9 cellular contexts compared by ENCODE assay signal in genomic region chr2:2646312-2647051, GRCh38.
DNase-seq lines count a peak whose midpoint lies in the region; ATAC-seq and TF ChIP-seq lines count a peak whose summit lies in the region.
"Had no signal": no experiment of that assay in that cellular context is flagged by ENCODE, and none has a peak within 500 bp of the region (broad histone marks: within the 10 kb centered on the region; RNA-seq: fewer than 3 reads in every experiment).

No MANE protein-coding gene starts in this region.

- peaks cover 6% of the 10 kb centered on the region for H3K4me1 ChIP-seq in neural progenitor cell

- ATAC-seq in GM18517 (IDR thresholded peaks at IDR 0.05; ENCODE audit: unreplicated experiment) (peak; percentile 55), HG03460 (IDR thresholded peaks at IDR 0.05; ENCODE audit: unreplicated experiment) (peak; percentile 62)

- H3K9me3 Mint-ChIP-seq in neural progenitor cell, result peaks cover 11% of the 10 kb centered on the region
- H3K9me3 Mint-ChIP-seq: activated B cell treated with CpG ODN at 0.5 μM for 24 hours had no signal

- in situ Hi-C loops in GM13976 (cut with MboI; ENCODE audit: low sequenced_read_pairs, unreplicated experiment), result no loop called here

- peaks cover 37% of the 10 kb centered on the region for H3K4me1 Mint-ChIP-seq in neural progenitor cell
- H3K4me1 Mint-ChIP-seq: activated B cell treated with CpG ODN at 0.5 μM for 24 hours had no signal

- H4K20me1 ChIP-seq in neural progenitor cell (ENCODE audit: low read depth), result no peaks in the 10 kb centered on the region

- TF ChIP-seq CTCF in neural progenitor cell (IDR thresholded peaks at IDR 0.05), result no peak
- TF ChIP-seq CTCF in GM13976 (IDR thresholded peaks at IDR 0.05; ENCODE audit: borderline replicate concordance, control extremely low read depth, extremely low read depth, insufficient read depth, missing control alignments), result no peak
- TF ChIP-seq CTCF in coronary artery (IDR thresholded peaks at IDR 0.05), result no peak

- H3K9me3 ChIP-seq in neural progenitor cell (ENCODE audit: low read depth), result no peaks in the 10 kb centered on the region

- no peaks in the 10 kb centered on the region for H3K79me2 ChIP-seq in neural progenitor cell (ENCODE audit: low read depth)

- H3K27me3 Mint-ChIP-seq in neural progenitor cell (ENCODE audit: insufficient read depth, low read depth), result peaks cover 16% of the 10 kb centered on the region
- H3K27me3 Mint-ChIP-seq: activated B cell treated with CpG ODN at 0.5 μM for 24 hours had no signal

- H3K27me3 ChIP-seq in neural progenitor cell, result no peaks in the 10 kb centered on the region

- no peaks in the 10 kb centered on the region for H3F3A ChIP-seq in neural progenitor cell (ENCODE audit: low read depth)

- H3K27ac Mint-ChIP-seq in neural progenitor cell, result peak overlapping the region; percentile 48
- H3K27ac Mint-ChIP-seq: activated B cell treated with CpG ODN at 0.5 μM for 24 hours had no signal

- no peak overlapping the region for H3K4me3 ChIP-seq in neural progenitor cell
- H3K4me3 ChIP-seq in coronary artery, result no peak overlapping the region

- H3K4me2 ChIP-seq in neural progenitor cell, result peak overlapping the region; percentile 34

- no peak overlapping the region for H2AFZ ChIP-seq in neural progenitor cell (replicated peaks)

- H3K27ac ChIP-seq in neural progenitor cell (no peak overlapping the region), coronary artery (no peak overlapping the region)

- no peak overlapping the region for H3K9ac ChIP-seq in neural progenitor cell

- no peaks in the 10 kb centered on the region for H3K36me3 Mint-ChIP-seq in neural progenitor cell

- H3K4me3 Mint-ChIP-seq in neural progenitor cell, result peak overlapping the region; percentile 9
- H3K4me3 Mint-ChIP-seq: activated B cell treated with CpG ODN at 0.5 μM for 24 hours had no signal

- peak; percentile 29 for DNase-seq in activated T-cell treated with anti-CD3 and anti-CD28 coated beads for 4 hours
- DNase-seq in neural progenitor cell (ENCODE audit: low spot score), result peak; percentile 41
- no peak for DNase-seq in GM13976 (ENCODE audit: low spot score)
- DNase-seq in NOMO-1 treated with dmso at 0.1 percent for 144 hours (lab: John Stamatoyannopoulos, UW; ENCODE audit: unreplicated experiment), result no peak
- no peak for DNase-seq in coronary artery (ENCODE audit: low spot score)
- DNase-seq in LoVo (ENCODE audit: low spot score), result no peak
- DNase-seq: activated B cell treated with CpG ODN at 0.5 μM for 24 hours had no signal

- no peaks in the 10 kb centered on the region for H3K36me3 ChIP-seq in neural progenitor cell

Comparison
In these comparisons a context has a peak if more than half of its experiments do, and no peak if none do; other contexts are left out.
1. DNase-seq: peak in activated T-cell treated with anti-CD3 and anti-CD28 coated beads for 4 hours (single experiment) and neural progenitor cell (single experiment); none in GM13976 (single experiment), NOMO-1 treated with dmso at 0.1 percent for 144 hours (single experiment), coronary artery (single experiment) and LoVo (single experiment).